ENCODE assay signal across 2 cellular contexts in genomic region chr1:151008244-151009205, GRCh38.
TF ChIP-seq lines count a peak whose summit lies in the region.

Gene PRUNE1 (plus strand): TSS chr1:151008449. CDS start chr1:151008633, 184 bp downstream.

TF ChIP-seq in HEK293, 187 proteins besides CTCF, POLR2A, EP300 and RAD21 (continued from another document and continues in another):
- TF ChIP-seq, protein P1, sequence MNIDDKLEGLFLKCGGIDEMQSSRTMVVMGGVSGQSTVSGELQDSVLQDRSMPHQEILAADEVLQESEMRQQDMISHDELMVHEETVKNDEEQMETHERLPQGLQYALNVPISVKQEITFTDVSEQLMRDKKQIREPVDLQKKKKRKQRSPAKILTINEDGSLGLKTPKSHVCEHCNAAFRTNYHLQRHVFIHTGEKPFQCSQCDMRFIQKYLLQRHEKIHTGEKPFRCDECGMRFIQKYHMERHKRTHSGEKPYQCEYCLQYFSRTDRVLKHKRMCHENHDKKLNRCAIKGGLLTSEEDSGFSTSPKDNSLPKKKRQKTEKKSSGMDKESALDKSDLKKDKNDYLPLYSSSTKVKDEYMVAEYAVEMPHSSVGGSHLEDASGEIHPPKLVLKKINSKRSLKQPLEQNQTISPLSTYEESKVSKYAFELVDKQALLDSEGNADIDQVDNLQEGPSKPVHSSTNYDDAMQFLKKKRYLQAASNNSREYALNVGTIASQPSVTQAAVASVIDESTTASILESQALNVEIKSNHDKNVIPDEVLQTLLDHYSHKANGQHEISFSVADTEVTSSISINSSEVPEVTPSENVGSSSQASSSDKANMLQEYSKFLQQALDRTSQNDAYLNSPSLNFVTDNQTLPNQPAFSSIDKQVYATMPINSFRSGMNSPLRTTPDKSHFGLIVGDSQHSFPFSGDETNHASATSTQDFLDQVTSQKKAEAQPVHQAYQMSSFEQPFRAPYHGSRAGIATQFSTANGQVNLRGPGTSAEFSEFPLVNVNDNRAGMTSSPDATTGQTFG (tag by site-specific recombination; IDR thresholded peaks at IDR 0.05; ENCODE audit: borderline replicate concordance) = no peak
- peak; percentile 49 for TF ChIP-seq ZFHX2 (tag by site-specific recombination; conservative IDR thresholded peaks at IDR 0.05)
- peak; percentile 58; the same call in 1 of the 2 replicates for TF ChIP-seq ZBTB1 (tag by site-specific recombination; IDR thresholded peaks at IDR 0.05)
- TF ChIP-seq, protein P2, sequence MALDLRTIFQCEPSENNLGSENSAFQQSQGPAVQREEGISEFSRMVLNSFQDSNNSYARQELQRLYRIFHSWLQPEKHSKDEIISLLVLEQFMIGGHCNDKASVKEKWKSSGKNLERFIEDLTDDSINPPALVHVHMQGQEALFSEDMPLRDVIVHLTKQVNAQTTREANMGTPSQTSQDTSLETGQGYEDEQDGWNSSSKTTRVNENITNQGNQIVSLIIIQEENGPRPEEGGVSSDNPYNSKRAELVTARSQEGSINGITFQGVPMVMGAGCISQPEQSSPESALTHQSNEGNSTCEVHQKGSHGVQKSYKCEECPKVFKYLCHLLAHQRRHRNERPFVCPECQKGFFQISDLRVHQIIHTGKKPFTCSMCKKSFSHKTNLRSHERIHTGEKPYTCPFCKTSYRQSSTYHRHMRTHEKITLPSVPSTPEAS (tag by site-specific recombination; IDR thresholded peaks at IDR 0.05) = peak; percentile 15; the same call in 1 of the 2 replicates
- no peak for TF ChIP-seq ZNF416 (tag by site-specific recombination; IDR thresholded peaks at IDR 0.05)
- TF ChIP-seq GLIS2 (tag by site-specific recombination; IDR thresholded peaks at IDR 0.05) = peak; percentile 78
- TF ChIP-seq, protein P3, sequence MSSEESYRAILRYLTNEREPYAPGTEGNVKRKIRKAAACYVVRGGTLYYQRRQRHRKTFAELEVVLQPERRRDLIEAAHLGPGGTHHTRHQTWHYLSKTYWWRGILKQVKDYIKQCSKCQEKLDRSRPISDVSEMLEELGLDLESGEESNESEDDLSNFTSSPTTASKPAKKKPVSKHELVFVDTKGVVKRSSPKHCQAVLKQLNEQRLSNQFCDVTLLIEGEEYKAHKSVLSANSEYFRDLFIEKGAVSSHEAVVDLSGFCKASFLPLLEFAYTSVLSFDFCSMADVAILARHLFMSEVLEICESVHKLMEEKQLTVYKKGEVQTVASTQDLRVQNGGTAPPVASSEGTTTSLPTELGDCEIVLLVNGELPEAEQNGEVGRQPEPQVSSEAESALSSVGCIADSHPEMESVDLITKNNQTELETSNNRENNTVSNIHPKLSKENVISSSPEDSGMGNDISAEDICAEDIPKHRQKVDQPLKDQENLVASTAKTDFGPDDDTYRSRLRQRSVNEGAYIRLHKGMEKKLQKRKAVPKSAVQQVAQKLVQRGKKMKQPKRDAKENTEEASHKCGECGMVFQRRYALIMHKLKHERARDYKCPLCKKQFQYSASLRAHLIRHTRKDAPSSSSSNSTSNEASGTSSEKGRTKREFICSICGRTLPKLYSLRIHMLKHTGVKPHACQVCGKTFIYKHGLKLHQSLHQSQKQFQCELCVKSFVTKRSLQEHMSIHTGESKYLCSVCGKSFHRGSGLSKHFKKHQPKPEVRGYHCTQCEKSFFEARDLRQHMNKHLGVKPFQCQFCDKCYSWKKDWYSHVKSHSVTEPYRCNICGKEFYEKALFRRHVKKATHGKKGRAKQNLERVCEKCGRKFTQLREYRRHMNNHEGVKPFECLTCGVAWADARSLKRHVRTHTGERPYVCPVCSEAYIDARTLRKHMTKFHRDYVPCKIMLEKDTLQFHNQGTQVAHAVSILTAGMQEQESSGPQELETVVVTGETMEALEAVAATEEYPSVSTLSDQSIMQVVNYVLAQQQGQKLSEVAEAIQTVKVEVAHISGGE (tag by site-specific recombination; conservative IDR thresholded peaks at IDR 0.05; ENCODE audit: low read depth) = peak; percentile 35
- peak; percentile 62; the same call in 1 of the 2 replicates for TF ChIP-seq REPIN1 (tag by site-specific recombination; IDR thresholded peaks at IDR 0.05; ENCODE audit: low read depth)
- peak; percentile 64; the same call in 1 of the 2 replicates for TF ChIP-seq ZNF184 (tag by site-specific recombination; IDR thresholded peaks at IDR 0.05)
- TF ChIP-seq KLF10 (tag by site-specific recombination; IDR thresholded peaks at IDR 0.05) = peak; percentile 64; the same call in 1 of the 2 replicates
- peak; percentile 85; the same call in 1 of the 2 replicates for TF ChIP-seq ZNF561 (tag by site-specific recombination; IDR thresholded peaks at IDR 0.05; ENCODE audit: borderline replicate concordance)
- TF ChIP-seq ZNF501 (tag by site-specific recombination; IDR thresholded peaks at IDR 0.05) = peak; percentile 90
- no peak for TF ChIP-seq ZSCAN16 (tag by site-specific recombination; IDR thresholded peaks at IDR 0.05)
- TF ChIP-seq ZNF660 (tag by site-specific recombination; IDR thresholded peaks at IDR 0.05) = peak; percentile 74; the same call in 1 of the 2 replicates
- no peak for TF ChIP-seq PRDM6 (tag by site-specific recombination; IDR thresholded peaks at IDR 0.05)
- TF ChIP-seq ZBTB7A (tag by site-specific recombination; IDR thresholded peaks at IDR 0.05; ENCODE audit: low read depth) = 0 out of 2 replicates have a peak, but pooled peaks have one; percentile 78

TF ChIP-seq in SK-N-SH, 30 proteins besides CTCF, POLR2A, EP300 and RAD21 (continued from another document):
- no peak for TF ChIP-seq IRF3 (IDR thresholded peaks at IDR 0.05; ENCODE audit: low read depth, low read length)
- no peak; the same call in 1 of the 2 replicates for TF ChIP-seq RXRA (IDR thresholded peaks at IDR 0.05; ENCODE audit: borderline replicate concordance, low read depth)
- TF ChIP-seq, protein P4, sequence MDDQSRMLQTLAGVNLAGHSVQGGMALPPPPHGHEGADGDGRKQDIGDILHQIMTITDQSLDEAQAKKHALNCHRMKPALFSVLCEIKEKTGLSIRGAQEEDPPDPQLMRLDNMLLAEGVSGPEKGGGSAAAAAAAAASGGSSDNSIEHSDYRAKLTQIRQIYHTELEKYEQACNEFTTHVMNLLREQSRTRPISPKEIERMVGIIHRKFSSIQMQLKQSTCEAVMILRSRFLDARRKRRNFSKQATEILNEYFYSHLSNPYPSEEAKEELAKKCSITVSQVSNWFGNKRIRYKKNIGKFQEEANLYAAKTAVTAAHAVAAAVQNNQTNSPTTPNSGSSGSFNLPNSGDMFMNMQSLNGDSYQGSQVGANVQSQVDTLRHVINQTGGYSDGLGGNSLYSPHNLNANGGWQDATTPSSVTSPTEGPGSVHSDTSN (IDR thresholded peaks at IDR 0.05) = no peak
- no peak for TF ChIP-seq TCF12 (IDR thresholded peaks at IDR 0.05)
- peak; percentile 43; the same call in 1 of the 2 replicates for TF ChIP-seq FOXJ3 (CRISPR knock-in tag; IDR thresholded peaks at IDR 0.05)
- TF ChIP-seq CHD2 (IDR thresholded peaks at IDR 0.05; ENCODE audit: low read length, partially characterized antibody) = peak; percentile 59
- TF ChIP-seq GABPA (IDR thresholded peaks at IDR 0.05; ENCODE audit: low read depth) = peak; percentile 77
- TF ChIP-seq GATA2 (CRISPR knock-in tag; IDR thresholded peaks at IDR 0.05) = no peak
- peak; percentile 47 for TF ChIP-seq NRF1 (IDR thresholded peaks at IDR 0.05; ENCODE audit: low read depth, low read length)
- TF ChIP-seq FOXM1 (IDR thresholded peaks at IDR 0.05; ENCODE audit: low read depth) = no peak
- TF ChIP-seq RCOR1 (IDR thresholded peaks at IDR 0.05; ENCODE audit: low read length) = peak; percentile 18; the same call in 1 of the 2 replicates
- peak; percentile 37; the same call in 1 of the 2 replicates for TF ChIP-seq POLR2AphosphoS5 (IDR thresholded peaks at IDR 0.05; ENCODE audit: low read depth, low read length)
- TF ChIP-seq MEF2A (IDR thresholded peaks at IDR 0.05; ENCODE audit: borderline replicate concordance, low read depth) = no peak
- no peak for TF ChIP-seq NFIC (IDR thresholded peaks at IDR 0.05; ENCODE audit: borderline replicate concordance)
- TF ChIP-seq SMC3 (IDR thresholded peaks at IDR 0.05; ENCODE audit: low read depth, low read length) = no peak
- TF ChIP-seq TEAD4 (IDR thresholded peaks at IDR 0.05; ENCODE audit: borderline replicate concordance, insufficient read depth) = no peak
- TF ChIP-seq MXI1 (IDR thresholded peaks at IDR 0.05; ENCODE audit: low read depth, low read length) = peak; percentile 78
- no peak for TF ChIP-seq FOSL2 (IDR thresholded peaks at IDR 0.05; ENCODE audit: borderline replicate concordance, low read depth)
- TF ChIP-seq, protein P5, sequence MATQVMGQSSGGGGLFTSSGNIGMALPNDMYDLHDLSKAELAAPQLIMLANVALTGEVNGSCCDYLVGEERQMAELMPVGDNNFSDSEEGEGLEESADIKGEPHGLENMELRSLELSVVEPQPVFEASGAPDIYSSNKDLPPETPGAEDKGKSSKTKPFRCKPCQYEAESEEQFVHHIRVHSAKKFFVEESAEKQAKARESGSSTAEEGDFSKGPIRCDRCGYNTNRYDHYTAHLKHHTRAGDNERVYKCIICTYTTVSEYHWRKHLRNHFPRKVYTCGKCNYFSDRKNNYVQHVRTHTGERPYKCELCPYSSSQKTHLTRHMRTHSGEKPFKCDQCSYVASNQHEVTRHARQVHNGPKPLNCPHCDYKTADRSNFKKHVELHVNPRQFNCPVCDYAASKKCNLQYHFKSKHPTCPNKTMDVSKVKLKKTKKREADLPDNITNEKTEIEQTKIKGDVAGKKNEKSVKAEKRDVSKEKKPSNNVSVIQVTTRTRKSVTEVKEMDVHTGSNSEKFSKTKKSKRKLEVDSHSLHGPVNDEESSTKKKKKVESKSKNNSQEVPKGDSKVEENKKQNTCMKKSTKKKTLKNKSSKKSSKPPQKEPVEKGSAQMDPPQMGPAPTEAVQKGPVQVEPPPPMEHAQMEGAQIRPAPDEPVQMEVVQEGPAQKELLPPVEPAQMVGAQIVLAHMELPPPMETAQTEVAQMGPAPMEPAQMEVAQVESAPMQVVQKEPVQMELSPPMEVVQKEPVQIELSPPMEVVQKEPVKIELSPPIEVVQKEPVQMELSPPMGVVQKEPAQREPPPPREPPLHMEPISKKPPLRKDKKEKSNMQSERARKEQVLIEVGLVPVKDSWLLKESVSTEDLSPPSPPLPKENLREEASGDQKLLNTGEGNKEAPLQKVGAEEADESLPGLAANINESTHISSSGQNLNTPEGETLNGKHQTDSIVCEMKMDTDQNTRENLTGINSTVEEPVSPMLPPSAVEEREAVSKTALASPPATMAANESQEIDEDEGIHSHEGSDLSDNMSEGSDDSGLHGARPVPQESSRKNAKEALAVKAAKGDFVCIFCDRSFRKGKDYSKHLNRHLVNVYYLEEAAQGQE (IDR thresholded peaks at IDR 0.05; ENCODE audit: low read depth, low read length) = no peak
- peak; percentile 86 for TF ChIP-seq RFX5 (IDR thresholded peaks at IDR 0.05; ENCODE audit: low read length)
- TF ChIP-seq, protein P6, sequence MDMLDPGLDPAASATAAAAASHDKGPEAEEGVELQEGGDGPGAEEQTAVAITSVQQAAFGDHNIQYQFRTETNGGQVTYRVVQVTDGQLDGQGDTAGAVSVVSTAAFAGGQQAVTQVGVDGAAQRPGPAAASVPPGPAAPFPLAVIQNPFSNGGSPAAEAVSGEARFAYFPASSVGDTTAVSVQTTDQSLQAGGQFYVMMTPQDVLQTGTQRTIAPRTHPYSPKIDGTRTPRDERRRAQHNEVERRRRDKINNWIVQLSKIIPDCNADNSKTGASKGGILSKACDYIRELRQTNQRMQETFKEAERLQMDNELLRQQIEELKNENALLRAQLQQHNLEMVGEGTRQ (IDR thresholded peaks at IDR 0.05; ENCODE audit: borderline replicate concordance, low read depth, low read length) = no peak
- no peak; the same call in 1 of the 2 replicates for TF ChIP-seq MAX (IDR thresholded peaks at IDR 0.05; ENCODE audit: low read depth)
- TF ChIP-seq JUND (IDR thresholded peaks at IDR 0.05) = no peak
- TF ChIP-seq USF1 (IDR thresholded peaks at IDR 0.05; ENCODE audit: borderline replicate concordance, low read depth) = no peak
- no peak for TF ChIP-seq EZH2phosphoT487 (IDR thresholded peaks at IDR 0.05; ENCODE audit: borderline replicate concordance, low read depth)
